Comparison of ENCODE assay signal across 20 cellular contexts in genomic region chr6:18429655-18430054, GRCh38. TPM values are rescaled to one million over a fixed set of nuclear protein-coding genes. Genes with fewer than 3 reads are reported as not detected.
DNase-seq lines count a peak whose midpoint lies in the region; ATAC-seq and TF ChIP-seq lines count a peak whose summit lies in the region.
"Had no signal": no experiment of that assay in that cellular context is flagged by ENCODE, and none has a peak within 500 bp of the region (broad histone marks: within the 10 kb centered on the region; RNA-seq: fewer than 3 reads in every experiment).

No MANE protein-coding gene starts in this region.

- H3K4me3 ChIP-seq in OCI-LY7 (ENCODE audit: low read depth, low read length, poor library complexity, severe bottlenecking) (no peak overlapping the region), neutrophil (ENCODE audit: low read depth in 1 of 2, low read length in 1 of 2) (no peak overlapping the region), gastrocnemius medialis (no peak overlapping the region)
- H3K4me3 ChIP-seq: A549, GM23248 had no signal

- intact Hi-C loops in OCI-LY7 (cut with micrococcal nuclease; ENCODE audit: unreplicated experiment) (no loop called here), gastrocnemius medialis (cut with DNase I; ENCODE audit: low total_unique reads) (no loop called here)

- H2AFZ ChIP-seq in OCI-LY7 (ENCODE audit: low read length): no peak overlapping the region
- H2AFZ ChIP-seq: GM23248 had no signal

- POLR2A ChIA-PET in OCI-LY7 (lab: Charles Lee): interaction anchor here (1.0 to 1.6 kb wide), 3 partner anchors 9 to 26 kb away, joined by 3 to 4 read pairs (median 3); no protein-coding TSS in a partner anchor

- in situ Hi-C loops in gastrocnemius medialis (cut with MboI; ENCODE audit: low sequenced_read_pairs in 4 of 4): no loop called here

- no peak for TF ChIP-seq POLR2A in gastrocnemius medialis (IDR thresholded peaks at IDR 0.05)

- BruUV-seq in OCI-LY7 (replicated peaks; lab: Mats Ljungman, UMichigan): TSS peak; percentile 15

- no peaks in the 10 kb centered on the region for H3K27me3 ChIP-seq in neutrophil
- no peaks in the 10 kb centered on the region for H3K27me3 ChIP-seq in gastrocnemius medialis

- H3K4me1 ChIP-seq in OCI-LY7 (ENCODE audit: insufficient read depth, low read length, poor library complexity, severe bottlenecking) (peaks cover 14% of the 10 kb centered on the region), neutrophil (ENCODE audit: control insufficient read depth in 1 of 2, insufficient read depth in 1 of 2, low read depth in 1 of 2, low read length in 1 of 2) (peaks cover 42 to 49% of the 10 kb centered on the region in 2 experiments), gastrocnemius medialis (peaks cover 78 to 80% of the 10 kb centered on the region in 2 donors)
- H3K4me1 ChIP-seq: A549 had no signal

- H3K27ac ChIP-seq in OCI-LY7 (ENCODE audit: low read depth, low read length, poor library complexity, severe bottlenecking): no peak overlapping the region
- H3K27ac ChIP-seq in neutrophil: peak overlapping the region; percentile 23
- peak overlapping the region; percentile 84 to 91 (median 88) for H3K27ac ChIP-seq in gastrocnemius medialis
- H3K27ac ChIP-seq: A549, GM23248 had no signal

- DNase-seq in OCI-LY7 (ENCODE audit: low spot score) (no peak), gastrocnemius medialis (peak in 1 of 2 donors; percentile 71), AG20443 (ENCODE audit: low spot score) (no peak)
- DNase-seq: 8988T; ACHN; C1 segment of cervical spinal cord; Calu3; CD4-positive, alpha-beta memory T cell; COR-L47; DMS53; DMS79 treated with DMSO at 0.1 percent for 48 hours; GF-D8; GM23248; H9 had no signal

- H3K36me3 ChIP-seq in OCI-LY7 (ENCODE audit: insufficient read depth, low read length) (peaks cover 98% of the 10 kb centered on the region), neutrophil (peaks cover 37% of the 10 kb centered on the region), gastrocnemius medialis (no peaks in the 10 kb centered on the region)

- ATAC-seq in gastrocnemius medialis (peak in 1 of 2 donors; percentile 13), GM19035 (IDR thresholded peaks at IDR 0.05; ENCODE audit: unreplicated experiment) (no peak), GM21825 (IDR thresholded peaks at IDR 0.05; ENCODE audit: unreplicated experiment) (no peak)
- ATAC-seq: A549, HCT116 had no signal

- no peak overlapping the region for H3K4me2 ChIP-seq in OCI-LY7 (ENCODE audit: low read length)
- H3K4me2 ChIP-seq: A549 had no signal

- no peaks in the 10 kb centered on the region for H3K9me2 ChIP-seq in OCI-LY7 (ENCODE audit: insufficient read depth, low read length)

- H4K20me1 ChIP-seq in OCI-LY7 (ENCODE audit: insufficient read depth, low read length): peaks cover 33% of the 10 kb centered on the region

- no peaks in the 10 kb centered on the region for H3K9me3 ChIP-seq in OCI-LY7 (ENCODE audit: low read length)
- no peaks in the 10 kb centered on the region for H3K9me3 ChIP-seq in neutrophil
- H3K9me3 ChIP-seq in gastrocnemius medialis: no peaks in the 10 kb centered on the region
- H3K9me3 ChIP-seq: A549 had no signal

- H3K79me2 ChIP-seq in OCI-LY7 (ENCODE audit: insufficient read depth, low read depth, low read length): peaks cover 97% of the 10 kb centered on the region

- CTCF ChIA-PET in OCI-LY7 (lab: Charles Lee; ENCODE audit: unreplicated experiment): no interaction called here

- no peak for TF ChIP-seq CTCF in OCI-LY7 (conservative IDR thresholded peaks at IDR 0.05; ENCODE audit: low read length)
- no peak for TF ChIP-seq CTCF in neutrophil (IDR thresholded peaks at IDR 0.05)
- no peak for TF ChIP-seq CTCF in gastrocnemius medialis (IDR thresholded peaks at IDR 0.05 in 4 of 5, conservative IDR thresholded peaks at IDR 0.05 in 1 of 5)

RNA-seq across cellular contexts. Expression of gene RNF144B, which starts 42.5 kb away (rescaled TPM):
- total RNA-seq in OCI-LY7 (2014; rRNA removed; shearing (Covaris generic)): 83.4 and 87.9 TPM in 2 replicates
- total RNA-seq in OCI-LY7 (2022): 151 and 154 TPM in 2 replicates
- 10 to 100 TPM in 3 of 4 donors, 1 to 10 TPM in 1; 8.4 to 47.0 (median 31.9) TPM for total RNA-seq in gastrocnemius medialis
- total RNA-seq: G401 had no signal
